8 cellular contexts compared by ENCODE assay signal in the genomic region with DNA sequence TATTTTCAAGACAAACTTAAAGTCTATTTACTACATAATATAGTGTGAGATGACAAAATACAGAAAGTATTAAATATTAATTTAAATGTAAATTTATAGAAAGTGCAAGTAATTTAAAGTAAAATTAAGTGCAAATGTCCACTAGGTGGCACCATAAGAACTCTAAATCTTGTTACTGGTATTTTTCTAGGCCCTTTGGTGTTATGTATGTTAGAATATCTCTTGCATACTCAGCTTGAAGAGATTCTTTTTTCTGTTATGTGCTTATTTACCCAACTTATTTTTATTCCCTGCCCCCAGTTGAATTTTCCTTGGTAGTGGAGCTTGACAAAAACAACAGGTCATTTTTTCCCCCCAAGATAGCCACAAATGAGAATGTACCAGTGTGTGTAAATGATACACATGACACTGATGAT.
DNase-seq lines count a peak whose midpoint lies in the region; ATAC-seq, FAIRE-seq and TF ChIP-seq lines count a peak whose summit lies in the region.

No MANE protein-coding gene starts in this region.

- H3K27ac ChIP-seq in heart left ventricle: no peak overlapping the region
- H3K27ac ChIP-seq in GM12878 (ENCODE audit: control insufficient read depth, insufficient read depth): no peak overlapping the region
- H3K27ac ChIP-seq in lower lobe of right lung: no peak overlapping the region

- POLR2A ChIA-PET in GM12878 (lab: Charles Lee): interaction anchor here (0.7 kb wide), 1 partner anchor 78 kb away, joined by 3 read pairs; no protein-coding TSS in a partner anchor

- FAIRE-seq in GM12878 (lab: Jason Lieb, UNC): no peak

- H3K9me3 ChIP-seq in heart left ventricle (no peaks in the 10 kb centered on the region), GM12878 (replicated peaks; ENCODE audit: control insufficient read depth, insufficient read depth, low read length) (no peaks in the 10 kb centered on the region), lower lobe of right lung (no peaks in the 10 kb centered on the region)

- H3K4me1 ChIP-seq in heart left ventricle (peaks cover 0 to 6% (median 0%) of the 10 kb centered on the region in 12 donors), GM12878 (ENCODE audit: control insufficient read depth, insufficient read depth, low read length) (no peaks in the 10 kb centered on the region), lower lobe of right lung (no peaks in the 10 kb centered on the region)

- H3K4me3 ChIP-seq in heart left ventricle (no peak overlapping the region), GM12878 (no peak overlapping the region), lower lobe of right lung (no peak overlapping the region)

- BruUV-seq in GM12878 (replicated peaks; lab: Mats Ljungman, UMichigan): no TSS peak

- TF ChIP-seq RAD21 in GM12878 (IDR thresholded peaks at IDR 0.05; ENCODE audit: insufficient read depth, low read depth, low read length): peak; percentile 54

- in situ Hi-C loops in GM12878 (cut with MboI): loop anchor here (10.0 kb wide), 1 partner anchor 1002 kb away; no protein-coding TSS in a partner anchor
- in situ Hi-C loops in GM13976 (cut with MboI; ENCODE audit: low sequenced_read_pairs, unreplicated experiment): no loop called here

- DNase-seq in heart left ventricle: no peak
- DNase-seq in cardiac septum (ENCODE audit: low spot score): no peak
- peak; percentile 58 for DNase-seq in NCI-H2196 (lab: John Stamatoyannopoulos, UW; ENCODE audit: unreplicated experiment)
- DNase-seq in GM12878 (ENCODE audit: low read depth, low spot score): no peak
- DNase-seq in lower lobe of right lung: no peak
- no peak for DNase-seq in activated CD4-positive, alpha-beta T cell treated with anti-CD3 and anti-CD28 coated beads, Interleukin-2, amount 50 U/mL, for 48 hours
- no peak for DNase-seq in GM13976 (ENCODE audit: low spot score)

- H3K4me2 ChIP-seq in GM12878 (ENCODE audit: control insufficient read depth, insufficient read depth): no peak overlapping the region

- no peak overlapping the region for H2AFZ ChIP-seq in GM12878 (ENCODE audit: control insufficient read depth, low read depth, low read length)

- ATAC-seq in heart left ventricle (no peak), GM12878 (peak; percentile 47; the same call in 1 of the 3 replicates), lower lobe of right lung (no peak), GM19455 (IDR thresholded peaks at IDR 0.05; ENCODE audit: unreplicated experiment) (no peak)

- H3K27me3 ChIP-seq in heart left ventricle (no peaks in the 10 kb centered on the region), GM12878 (replicated peaks in 1 of 2; ENCODE audit: control insufficient read depth in 2 of 2, insufficient read depth in 2 of 2, low read length in 1 of 2) (no peaks in the 10 kb centered on the region), lower lobe of right lung (ENCODE audit: low read depth) (no peaks in the 10 kb centered on the region)

- CTCF ChIA-PET in GM12878 (lab: Yijun Ruan, JAX): interaction anchor here (1.0 to 3.0 kb wide), 21 partner anchors 8 to 1203 kb away, joined by 3 to 18 read pairs (median 6); no protein-coding TSS in a partner anchor

- TF ChIP-seq EP300 in GM12878 (IDR thresholded peaks at IDR 0.05; ENCODE audit: borderline replicate concordance in 1 of 2, control insufficient read depth in 1 of 2, low read depth in 2 of 2, low read length in 2 of 2): no peak

- intact Hi-C loops in heart left ventricle (cut with DNase I) (loop anchor here in 7 of 10 donors (5.0 to 10.0 kb wide), 7 partner anchors 102 to 1205 kb away; partner anchors contain the start of gene PROX1 (in 1 of the 7)), cardiac septum (cut with DNase I) (loop anchor here (10.0 kb wide), 1 partner anchor 1002 kb away; no protein-coding TSS in a partner anchor), GM12878 (cut with micrococcal nuclease; ENCODE audit: unreplicated experiment) (loop anchor here (2.0 to 5.0 kb wide), 2 partner anchors 250 to 1000 kb away; no protein-coding TSS in a partner anchor), lower lobe of right lung (cut with DNase I) (no loop called here)

- peaks cover 0 to 7% (median 0%) of the 10 kb centered on the region in 9 donors for H3K36me3 ChIP-seq in heart left ventricle
- no peaks in the 10 kb centered on the region; a peak in 1 of 4 replicates for H3K36me3 ChIP-seq in GM12878 (ENCODE audit: control insufficient read depth in 2 of 2, insufficient read depth in 2 of 2, low read length in 1 of 2)
- peaks cover 7% of the 10 kb centered on the region for H3K36me3 ChIP-seq in lower lobe of right lung

- no peak overlapping the region for H3K9ac ChIP-seq in GM12878 (ENCODE audit: control insufficient read depth, insufficient read depth, low read length)

- H3K79me2 ChIP-seq in GM12878 (ENCODE audit: control insufficient read depth, insufficient read depth, low read length): no peaks in the 10 kb centered on the region

- RAD21 ChIA-PET in GM12878 (lab: Charles Lee; ENCODE audit: unreplicated experiment): interaction anchor here (0.9 to 1.9 kb wide), 3 partner anchors 11 to 54 kb away, joined by 3 to 5 read pairs (median 4); no protein-coding TSS in a partner anchor

- SMC1A ChIA-PET in GM12878 (lab: Charles Lee; ENCODE audit: uncharacterized antibody, unreplicated experiment): interaction anchor here (1.0 to 3.0 kb wide), 11 partner anchors 11 to 1000 kb away, joined by 3 to 11 read pairs (median 4); no protein-coding TSS in a partner anchor

- H4K20me1 ChIP-seq in GM12878 (ENCODE audit: control insufficient read depth, insufficient read depth): no peaks in the 10 kb centered on the region

- TF ChIP-seq POLR2A in heart left ventricle (IDR thresholded peaks at IDR 0.05): no peak
- no peak for TF ChIP-seq POLR2A in GM12878 (IDR thresholded peaks at IDR 0.05; ENCODE audit: low read depth, low read length)

- TF ChIP-seq CTCF in heart left ventricle (IDR thresholded peaks at IDR 0.05) (peak; percentile 46 to 73 (median 65)), GM12878 (IDR thresholded peaks at IDR 0.05 in 2 of 3, conservative IDR thresholded peaks at IDR 0.05 in 1 of 3; ENCODE audit: control insufficient read depth in 2 of 3, extremely low read depth in 1 of 3, insufficient read depth in 1 of 3, low read depth in 3 of 3, low read length in 3 of 3) (peak in 2 of 3 experiments; percentile 28 to 31; a peak in 3 of 6 replicates), lower lobe of right lung (IDR thresholded peaks at IDR 0.05) (peak; percentile 59), GM13976 (IDR thresholded peaks at IDR 0.05; ENCODE audit: borderline replicate concordance, control extremely low read depth, extremely low read depth, insufficient read depth, missing control alignments) (no peak)

TF ChIP-seq in GM12878, 131 proteins besides CTCF, POLR2A, EP300 and RAD21 (continues in another document):
- TF ChIP-seq HDGF (IDR thresholded peaks at IDR 0.05) (no peak), SMC3 (IDR thresholded peaks at IDR 0.05; ENCODE audit: borderline replicate concordance, low read length) (peak; percentile 48; the same call in 1 of the 2 replicates), ZNF592 (IDR thresholded peaks at IDR 0.05) (no peak), KDM1A (IDR thresholded peaks at IDR 0.05; ENCODE audit: borderline replicate concordance) (no peak)
- TF ChIP-seq, protein P1, sequence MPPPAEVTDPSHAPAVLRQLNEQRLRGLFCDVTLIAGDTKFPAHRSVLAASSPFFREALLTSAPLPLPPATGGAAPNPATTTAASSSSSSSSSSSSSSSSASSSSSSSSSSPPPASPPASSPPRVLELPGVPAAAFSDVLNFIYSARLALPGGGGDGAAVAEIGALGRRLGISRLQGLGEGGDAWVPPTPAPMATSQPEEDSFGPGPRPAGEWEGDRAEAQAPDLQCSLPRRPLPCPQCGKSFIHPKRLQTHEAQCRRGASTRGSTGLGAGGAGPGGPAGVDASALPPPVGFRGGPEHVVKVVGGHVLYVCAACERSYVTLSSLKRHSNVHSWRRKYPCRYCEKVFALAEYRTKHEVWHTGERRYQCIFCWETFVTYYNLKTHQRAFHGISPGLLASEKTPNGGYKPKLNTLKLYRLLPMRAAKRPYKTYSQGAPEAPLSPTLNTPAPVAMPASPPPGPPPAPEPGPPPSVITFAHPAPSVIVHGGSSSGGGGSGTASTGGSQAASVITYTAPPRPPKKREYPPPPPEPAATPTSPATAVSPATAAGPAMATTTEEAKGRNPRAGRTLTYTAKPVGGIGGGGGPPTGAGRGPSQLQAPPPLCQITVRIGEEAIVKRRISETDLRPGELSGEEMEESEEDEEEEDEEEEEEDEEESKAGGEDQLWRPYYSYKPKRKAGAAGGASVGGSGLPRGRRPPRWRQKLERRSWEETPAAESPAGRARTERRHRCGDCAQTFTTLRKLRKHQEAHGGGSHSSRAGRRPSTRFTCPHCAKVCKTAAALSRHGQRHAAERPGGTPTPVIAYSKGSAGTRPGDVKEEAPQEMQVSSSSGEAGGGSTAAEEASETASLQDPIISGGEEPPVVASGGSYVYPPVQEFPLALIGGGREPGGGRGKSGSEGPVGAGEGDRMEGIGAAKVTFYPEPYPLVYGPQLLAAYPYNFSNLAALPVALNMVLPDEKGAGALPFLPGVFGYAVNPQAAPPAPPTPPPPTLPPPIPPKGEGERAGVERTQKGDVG (CRISPR knock-in tag; IDR thresholded peaks at IDR 0.05): no peak
